ENCODE assay signal across 1 cellular context in the genomic region with DNA sequence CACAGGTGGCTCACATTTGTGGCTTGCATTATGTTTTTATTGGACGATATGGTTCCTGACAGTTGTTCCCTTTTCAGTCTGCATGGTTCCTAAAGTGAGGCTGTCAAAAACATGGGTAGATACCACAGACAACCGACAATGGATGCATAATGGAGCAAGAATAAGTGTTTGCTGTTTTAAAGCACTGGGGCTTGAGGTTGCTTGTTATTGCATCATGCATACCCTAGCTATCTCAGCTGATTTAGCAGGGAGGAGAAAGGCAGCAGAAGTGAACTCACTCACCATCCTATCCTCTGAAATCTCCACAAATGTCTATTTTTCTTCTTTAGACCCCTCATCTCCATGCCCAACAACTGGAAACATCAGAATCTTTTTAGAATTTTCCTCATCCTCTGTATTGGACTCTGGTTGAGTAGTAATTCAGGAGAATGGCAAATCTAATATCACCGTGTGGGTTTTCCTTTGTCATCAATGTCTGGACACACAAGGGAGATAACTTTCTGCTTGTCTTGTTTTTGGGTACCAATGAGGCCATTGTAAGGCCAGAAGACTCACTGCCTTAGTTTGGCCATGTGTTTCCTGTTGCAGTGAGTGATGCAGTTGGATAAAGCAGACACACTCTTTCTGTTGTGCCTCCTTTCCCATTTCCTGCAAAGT.
TF ChIP-seq lines count a peak whose summit lies in the region.

No MANE protein-coding gene starts in this region.

TF ChIP-seq in K562, 482 proteins besides CTCF, POLR2A, EP300 and RAD21 (continued from another document and continues in another):
- TF ChIP-seq, protein P1, sequence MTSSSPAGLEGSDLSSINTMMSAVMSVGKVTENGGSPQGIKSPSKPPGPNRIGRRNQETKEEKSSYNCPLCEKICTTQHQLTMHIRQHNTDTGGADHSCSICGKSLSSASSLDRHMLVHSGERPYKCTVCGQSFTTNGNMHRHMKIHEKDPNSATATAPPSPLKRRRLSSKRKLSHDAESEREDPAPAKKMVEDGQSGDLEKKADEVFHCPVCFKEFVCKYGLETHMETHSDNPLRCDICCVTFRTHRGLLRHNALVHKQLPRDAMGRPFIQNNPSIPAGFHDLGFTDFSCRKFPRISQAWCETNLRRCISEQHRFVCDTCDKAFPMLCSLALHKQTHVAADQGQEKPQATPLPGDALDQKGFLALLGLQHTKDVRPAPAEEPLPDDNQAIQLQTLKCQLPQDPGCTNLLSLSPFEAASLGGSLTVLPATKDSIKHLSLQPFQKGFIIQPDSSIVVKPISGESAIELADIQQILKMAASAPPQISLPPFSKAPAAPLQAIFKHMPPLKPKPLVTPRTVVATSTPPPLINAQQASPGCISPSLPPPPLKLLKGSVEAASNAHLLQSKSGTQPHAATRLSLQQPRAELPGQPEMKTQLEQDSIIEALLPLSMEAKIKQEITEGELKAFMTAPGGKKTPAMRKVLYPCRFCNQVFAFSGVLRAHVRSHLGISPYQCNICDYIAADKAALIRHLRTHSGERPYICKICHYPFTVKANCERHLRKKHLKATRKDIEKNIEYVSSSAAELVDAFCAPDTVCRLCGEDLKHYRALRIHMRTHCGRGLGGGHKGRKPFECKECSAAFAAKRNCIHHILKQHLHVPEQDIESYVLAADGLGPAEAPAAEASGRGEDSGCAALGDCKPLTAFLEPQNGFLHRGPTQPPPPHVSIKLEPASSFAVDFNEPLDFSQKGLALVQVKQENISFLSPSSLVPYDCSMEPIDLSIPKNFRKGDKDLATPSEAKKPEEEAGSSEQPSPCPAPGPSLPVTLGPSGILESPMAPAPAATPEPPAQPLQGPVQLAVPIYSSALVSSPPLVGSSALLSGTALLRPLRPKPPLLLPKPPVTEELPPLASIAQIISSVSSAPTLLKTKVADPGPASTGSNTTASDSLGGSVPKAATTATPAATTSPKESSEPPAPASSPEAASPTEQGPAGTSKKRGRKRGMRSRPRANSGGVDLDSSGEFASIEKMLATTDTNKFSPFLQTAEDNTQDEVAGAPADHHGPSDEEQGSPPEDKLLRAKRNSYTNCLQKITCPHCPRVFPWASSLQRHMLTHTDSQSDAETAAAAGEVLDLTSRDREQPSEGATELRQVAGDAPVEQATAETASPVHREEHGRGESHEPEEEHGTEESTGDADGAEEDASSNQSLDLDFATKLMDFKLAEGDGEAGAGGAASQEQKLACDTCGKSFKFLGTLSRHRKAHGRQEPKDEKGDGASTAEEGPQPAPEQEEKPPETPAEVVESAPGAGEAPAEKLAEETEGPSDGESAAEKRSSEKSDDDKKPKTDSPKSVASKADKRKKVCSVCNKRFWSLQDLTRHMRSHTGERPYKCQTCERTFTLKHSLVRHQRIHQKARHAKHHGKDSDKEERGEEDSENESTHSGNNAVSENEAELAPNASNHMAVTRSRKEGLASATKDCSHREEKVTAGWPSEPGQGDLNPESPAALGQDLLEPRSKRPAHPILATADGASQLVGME (CRISPR knock-in tag; IDR thresholded peaks at IDR 0.05) = peak; percentile 94
- TF ChIP-seq ZNF354B (CRISPR knock-in tag; IDR thresholded peaks at IDR 0.05) = peak; percentile 72
- peak; percentile 87 for TF ChIP-seq SOX6 (IDR thresholded peaks at IDR 0.05)
- no peak for TF ChIP-seq KAT7 (CRISPR knock-in tag; IDR thresholded peaks at IDR 0.05; ENCODE audit: borderline replicate concordance)
- TF ChIP-seq ELF4 (CRISPR knock-in tag; IDR thresholded peaks at IDR 0.05) = 0 out of 2 replicates have a peak, but pooled peaks have one; percentile 8
- no peak for TF ChIP-seq NR3C1 (CRISPR knock-in tag; IDR thresholded peaks at IDR 0.05)
- TF ChIP-seq, protein P2, sequence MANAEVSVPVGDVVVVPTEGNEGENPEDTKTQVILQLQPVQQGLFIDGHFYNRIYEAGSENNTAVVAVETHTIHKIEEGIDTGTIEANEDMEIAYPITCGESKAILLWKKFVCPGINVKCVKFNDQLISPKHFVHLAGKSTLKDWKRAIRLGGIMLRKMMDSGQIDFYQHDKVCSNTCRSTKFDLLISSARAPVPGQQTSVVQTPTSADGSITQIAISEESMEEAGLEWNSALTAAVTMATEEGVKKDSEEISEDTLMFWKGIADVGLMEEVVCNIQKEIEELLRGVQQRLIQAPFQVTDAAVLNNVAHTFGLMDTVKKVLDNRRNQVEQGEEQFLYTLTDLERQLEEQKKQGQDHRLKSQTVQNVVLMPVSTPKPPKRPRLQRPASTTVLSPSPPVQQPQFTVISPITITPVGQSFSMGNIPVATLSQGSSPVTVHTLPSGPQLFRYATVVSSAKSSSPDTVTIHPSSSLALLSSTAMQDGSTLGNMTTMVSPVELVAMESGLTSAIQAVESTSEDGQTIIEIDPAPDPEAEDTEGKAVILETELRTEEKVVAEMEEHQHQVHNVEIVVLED (CRISPR knock-in tag; IDR thresholded peaks at IDR 0.05) = peak; percentile 68; the same call in 1 of the 2 replicates
- TF ChIP-seq WHSC1 (IDR thresholded peaks at IDR 0.05; ENCODE audit: low read length) = no peak
- TF ChIP-seq ZNF668 (CRISPR knock-in tag; IDR thresholded peaks at IDR 0.05) = peak; percentile 47
- peak; percentile 78; the same call in 1 of the 2 replicates for TF ChIP-seq SMARCE1 (IDR thresholded peaks at IDR 0.05)
- TF ChIP-seq, protein P3, sequence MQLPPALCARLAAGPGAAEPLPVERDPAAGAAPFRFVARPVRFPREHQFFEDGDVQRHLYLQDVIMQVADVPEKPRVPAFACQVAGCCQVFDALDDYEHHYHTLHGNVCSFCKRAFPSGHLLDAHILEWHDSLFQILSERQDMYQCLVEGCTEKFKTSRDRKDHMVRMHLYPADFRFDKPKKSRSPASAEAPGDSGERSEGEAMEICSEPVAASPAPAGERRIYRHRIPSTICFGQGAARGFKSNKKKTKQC (CRISPR knock-in tag; IDR thresholded peaks at IDR 0.05) = no peak
- TF ChIP-seq, protein P4, sequence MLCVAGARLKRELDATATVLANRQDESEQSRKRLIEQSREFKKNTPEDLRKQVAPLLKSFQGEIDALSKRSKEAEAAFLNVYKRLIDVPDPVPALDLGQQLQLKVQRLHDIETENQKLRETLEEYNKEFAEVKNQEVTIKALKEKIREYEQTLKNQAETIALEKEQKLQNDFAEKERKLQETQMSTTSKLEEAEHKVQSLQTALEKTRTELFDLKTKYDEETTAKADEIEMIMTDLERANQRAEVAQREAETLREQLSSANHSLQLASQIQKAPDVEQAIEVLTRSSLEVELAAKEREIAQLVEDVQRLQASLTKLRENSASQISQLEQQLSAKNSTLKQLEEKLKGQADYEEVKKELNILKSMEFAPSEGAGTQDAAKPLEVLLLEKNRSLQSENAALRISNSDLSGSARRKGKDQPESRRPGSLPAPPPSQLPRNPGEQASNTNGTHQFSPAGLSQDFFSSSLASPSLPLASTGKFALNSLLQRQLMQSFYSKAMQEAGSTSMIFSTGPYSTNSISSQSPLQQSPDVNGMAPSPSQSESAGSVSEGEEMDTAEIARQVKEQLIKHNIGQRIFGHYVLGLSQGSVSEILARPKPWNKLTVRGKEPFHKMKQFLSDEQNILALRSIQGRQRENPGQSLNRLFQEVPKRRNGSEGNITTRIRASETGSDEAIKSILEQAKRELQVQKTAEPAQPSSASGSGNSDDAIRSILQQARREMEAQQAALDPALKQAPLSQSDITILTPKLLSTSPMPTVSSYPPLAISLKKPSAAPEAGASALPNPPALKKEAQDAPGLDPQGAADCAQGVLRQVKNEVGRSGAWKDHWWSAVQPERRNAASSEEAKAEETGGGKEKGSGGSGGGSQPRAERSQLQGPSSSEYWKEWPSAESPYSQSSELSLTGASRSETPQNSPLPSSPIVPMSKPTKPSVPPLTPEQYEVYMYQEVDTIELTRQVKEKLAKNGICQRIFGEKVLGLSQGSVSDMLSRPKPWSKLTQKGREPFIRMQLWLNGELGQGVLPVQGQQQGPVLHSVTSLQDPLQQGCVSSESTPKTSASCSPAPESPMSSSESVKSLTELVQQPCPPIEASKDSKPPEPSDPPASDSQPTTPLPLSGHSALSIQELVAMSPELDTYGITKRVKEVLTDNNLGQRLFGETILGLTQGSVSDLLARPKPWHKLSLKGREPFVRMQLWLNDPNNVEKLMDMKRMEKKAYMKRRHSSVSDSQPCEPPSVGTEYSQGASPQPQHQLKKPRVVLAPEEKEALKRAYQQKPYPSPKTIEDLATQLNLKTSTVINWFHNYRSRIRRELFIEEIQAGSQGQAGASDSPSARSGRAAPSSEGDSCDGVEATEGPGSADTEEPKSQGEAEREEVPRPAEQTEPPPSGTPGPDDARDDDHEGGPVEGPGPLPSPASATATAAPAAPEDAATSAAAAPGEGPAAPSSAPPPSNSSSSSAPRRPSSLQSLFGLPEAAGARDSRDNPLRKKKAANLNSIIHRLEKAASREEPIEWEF (CRISPR knock-in tag; IDR thresholded peaks at IDR 0.05) = no peak
- TF ChIP-seq RCOR1 (IDR thresholded peaks at IDR 0.05; ENCODE audit: borderline replicate concordance in 1 of 2, low read depth in 2 of 2, low read length in 2 of 2) = peak in 1 of 2 experiments; percentile 87; a peak in 2 of 4 replicates
- peak; percentile 79; the same call in 1 of the 2 replicates for TF ChIP-seq HSF4 (CRISPR knock-in tag; IDR thresholded peaks at IDR 0.05; ENCODE audit: borderline replicate concordance)
- TF ChIP-seq MYBL2 (IDR thresholded peaks at IDR 0.05; ENCODE audit: low read depth) = no peak
- no peak for TF ChIP-seq MYBL2 (CRISPR knock-in tag; IDR thresholded peaks at IDR 0.05; ENCODE audit: borderline replicate concordance)
- TF ChIP-seq KDM2B (CRISPR knock-in tag; IDR thresholded peaks at IDR 0.05) = no peak
- TF ChIP-seq ZNF551 (CRISPR knock-in tag; IDR thresholded peaks at IDR 0.05) = no peak
- peak; percentile 68; the same call in 1 of the 2 replicates for TF ChIP-seq HEY1 (CRISPR knock-in tag; IDR thresholded peaks at IDR 0.05; ENCODE audit: borderline replicate concordance)
- TF ChIP-seq, protein P5, sequence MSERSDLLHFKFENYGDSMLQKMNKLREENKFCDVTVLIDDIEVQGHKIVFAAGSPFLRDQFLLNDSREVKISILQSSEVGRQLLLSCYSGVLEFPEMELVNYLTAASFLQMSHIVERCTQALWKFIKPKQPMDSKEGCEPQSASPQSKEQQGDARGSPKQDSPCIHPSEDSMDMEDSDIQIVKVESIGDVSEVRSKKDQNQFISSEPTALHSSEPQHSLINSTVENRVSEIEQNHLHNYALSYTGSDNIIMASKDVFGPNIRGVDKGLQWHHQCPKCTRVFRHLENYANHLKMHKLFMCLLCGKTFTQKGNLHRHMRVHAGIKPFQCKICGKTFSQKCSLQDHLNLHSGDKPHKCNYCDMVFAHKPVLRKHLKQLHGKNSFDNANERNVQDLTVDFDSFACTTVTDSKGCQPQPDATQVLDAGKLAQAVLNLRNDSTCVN (CRISPR knock-in tag; IDR thresholded peaks at IDR 0.05) = no peak
- no peak for TF ChIP-seq STAG1 (CRISPR knock-in tag; IDR thresholded peaks at IDR 0.05; ENCODE audit: borderline replicate concordance)
- no peak for TF ChIP-seq PTBP1 (IDR thresholded peaks at IDR 0.05; ENCODE audit: low read depth, low read length)
- TF ChIP-seq MYC (IDR thresholded peaks at IDR 0.05; ENCODE audit: low read depth, low read length) = peak; percentile 61
- peak; percentile 64; the same call in 1 of the 2 replicates for TF ChIP-seq MYC (CRISPR knock-in tag; IDR thresholded peaks at IDR 0.05; ENCODE audit: borderline replicate concordance, low read depth)
- TF ChIP-seq RHOXF2B (CRISPR knock-in tag; conservative IDR thresholded peaks at IDR 0.05) = peak; percentile 75; the same call in 1 of the 2 replicates
- peak; percentile 91; the same call in 1 of the 2 replicates for TF ChIP-seq DMBX1 (CRISPR knock-in tag; IDR thresholded peaks at IDR 0.05; ENCODE audit: borderline replicate concordance)
- TF ChIP-seq, protein P6, sequence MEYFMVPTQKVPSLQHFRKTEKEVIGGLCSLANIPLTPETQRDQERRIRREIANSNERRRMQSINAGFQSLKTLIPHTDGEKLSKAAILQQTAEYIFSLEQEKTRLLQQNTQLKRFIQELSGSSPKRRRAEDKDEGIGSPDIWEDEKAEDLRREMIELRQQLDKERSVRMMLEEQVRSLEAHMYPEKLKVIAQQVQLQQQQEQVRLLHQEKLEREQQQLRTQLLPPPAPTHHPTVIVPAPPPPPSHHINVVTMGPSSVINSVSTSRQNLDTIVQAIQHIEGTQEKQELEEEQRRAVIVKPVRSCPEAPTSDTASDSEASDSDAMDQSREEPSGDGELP (CRISPR knock-in tag; IDR thresholded peaks at IDR 0.05; ENCODE audit: borderline replicate concordance) = peak; percentile 86
- TF ChIP-seq, protein P7, sequence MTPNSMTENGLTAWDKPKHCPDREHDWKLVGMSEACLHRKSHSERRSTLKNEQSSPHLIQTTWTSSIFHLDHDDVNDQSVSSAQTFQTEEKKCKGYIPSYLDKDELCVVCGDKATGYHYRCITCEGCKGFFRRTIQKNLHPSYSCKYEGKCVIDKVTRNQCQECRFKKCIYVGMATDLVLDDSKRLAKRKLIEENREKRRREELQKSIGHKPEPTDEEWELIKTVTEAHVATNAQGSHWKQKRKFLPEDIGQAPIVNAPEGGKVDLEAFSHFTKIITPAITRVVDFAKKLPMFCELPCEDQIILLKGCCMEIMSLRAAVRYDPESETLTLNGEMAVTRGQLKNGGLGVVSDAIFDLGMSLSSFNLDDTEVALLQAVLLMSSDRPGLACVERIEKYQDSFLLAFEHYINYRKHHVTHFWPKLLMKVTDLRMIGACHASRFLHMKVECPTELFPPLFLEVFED (CRISPR knock-in tag; conservative IDR thresholded peaks at IDR 0.05) = peak; percentile 66; the same call in 1 of the 2 replicates
- TF ChIP-seq, protein P8, sequence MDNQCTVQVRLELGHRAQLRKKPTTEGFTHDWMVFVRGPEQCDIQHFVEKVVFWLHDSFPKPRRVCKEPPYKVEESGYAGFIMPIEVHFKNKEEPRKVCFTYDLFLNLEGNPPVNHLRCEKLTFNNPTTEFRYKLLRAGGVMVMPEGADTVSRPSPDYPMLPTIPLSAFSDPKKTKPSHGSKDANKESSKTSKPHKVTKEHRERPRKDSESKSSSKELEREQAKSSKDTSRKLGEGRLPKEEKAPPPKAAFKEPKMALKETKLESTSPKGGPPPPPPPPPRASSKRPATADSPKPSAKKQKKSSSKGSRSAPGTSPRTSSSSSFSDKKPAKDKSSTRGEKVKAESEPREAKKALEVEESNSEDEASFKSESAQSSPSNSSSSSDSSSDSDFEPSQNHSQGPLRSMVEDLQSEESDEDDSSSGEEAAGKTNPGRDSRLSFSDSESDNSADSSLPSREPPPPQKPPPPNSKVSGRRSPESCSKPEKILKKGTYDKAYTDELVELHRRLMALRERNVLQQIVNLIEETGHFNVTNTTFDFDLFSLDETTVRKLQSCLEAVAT (IDR thresholded peaks at IDR 0.05) = peak in 1 of 2 experiments; percentile 63; a peak in 1 of 4 replicates
